In genomic region chr3:161042023-161042501, GRCh38 we compare ENCODE assay signal across 12 cellular contexts.
DNase-seq lines count a peak whose midpoint lies in the region; ATAC-seq, FAIRE-seq and TF ChIP-seq lines count a peak whose summit lies in the region.
"Had no signal": no experiment of that assay in that cellular context is flagged by ENCODE, and none has a peak within 500 bp of the region (broad histone marks: within the 10 kb centered on the region; RNA-seq: fewer than 3 reads in every experiment).

No MANE protein-coding gene starts in this region.

- H3K27me3 ChIP-seq in SJSA1 (replicated peaks) (no peaks in the 10 kb centered on the region), tibial artery (no peaks in the 10 kb centered on the region)

- H3K4me3 Mint-ChIP-seq in HFFc6: no peak overlapping the region
- H3K4me3 Mint-ChIP-seq: CD4-positive, alpha-beta T cell had no signal

- peak; percentile 52 for ATAC-seq in GM18499 (IDR thresholded peaks at IDR 0.05; ENCODE audit: insufficient read depth, unreplicated experiment)
- ATAC-seq in esophagus mucosa: no peak

- H3K36me3 Mint-ChIP-seq in HFFc6 (ENCODE audit: low read depth): no peaks in the 10 kb centered on the region; the same call in 1 of the 2 replicates

- no peak overlapping the region for H3K4me3 ChIP-seq in SJSA1
- no peak overlapping the region for H3K4me3 ChIP-seq in tibial artery

- H3K36me3 ChIP-seq in SJSA1 (no peaks in the 10 kb centered on the region), tibial artery (no peaks in the 10 kb centered on the region)

- peak overlapping the region; percentile 86 for H3K27ac ChIP-seq in SJSA1
- H3K27ac ChIP-seq in tibial artery: no peak overlapping the region

- no peak overlapping the region for H3K27ac Mint-ChIP-seq in HFFc6
- H3K27ac Mint-ChIP-seq: CD4-positive, alpha-beta T cell had no signal

- peaks cover 21% of the 10 kb centered on the region for H3K4me1 ChIP-seq in SJSA1 (replicated peaks)
- peaks cover 0 to 3% (median 0%) of the 10 kb centered on the region in 4 donors for H3K4me1 ChIP-seq in tibial artery

- no peaks in the 10 kb centered on the region for H3K4me1 Mint-ChIP-seq in HFFc6 (ENCODE audit: low read depth)

- H3K9me3 Mint-ChIP-seq in HFFc6: peaks cover 35% of the 10 kb centered on the region

- no peak for FAIRE-seq in HTR-8/SVneo (lab: Jason Lieb, UNC)
- no peak for FAIRE-seq in frontal cortex (lab: Jason Lieb, UNC)

- TF ChIP-seq CTCF in HFFc6 (IDR thresholded peaks at IDR 0.05): no peak
- no peak for TF ChIP-seq CTCF in tibial artery (IDR thresholded peaks at IDR 0.05)

- no peaks in the 10 kb centered on the region; the same call in 1 of the 2 replicates for H3K27me3 Mint-ChIP-seq in HFFc6 (ENCODE audit: insufficient read depth)
- H3K27me3 Mint-ChIP-seq: CD4-positive, alpha-beta T cell had no signal

- intact Hi-C loops in tibial artery (cut with DNase I; ENCODE audit: low total_unique reads): no loop called here

- DNase-seq in HFFc6 (peak; percentile 37), SJSA1 (ENCODE audit: low read depth in 1 of 2, low spot score in 2 of 2) (peak; percentile 69 to 89), lung microvascular endothelial cell (ENCODE audit: low read depth in 2 of 2) (peak; percentile 6 to 15), HTR-8/SVneo (ENCODE audit: insufficient read length, low spot score) (no peak), frontal cortex (ENCODE audit: low spot score in 2 of 2) (no peak), tibial artery (no peak)
- DNase-seq: activated T-cell treated with anti-CD3 and anti-CD28 coated beads for 4 hours; CD4-positive, alpha-beta T cell; MM.1S; T-helper 2 cell had no signal

- H3K9me3 ChIP-seq in SJSA1 (replicated peaks): no peaks in the 10 kb centered on the region
- no peaks in the 10 kb centered on the region for H3K9me3 ChIP-seq in tibial artery

Comparison
In these comparisons a context has a peak if more than half of its experiments do, and no peak if none do; other contexts are left out.
1. DNase-seq: peak in HFFc6 (single experiment), SJSA1 (2 of 2) and lung microvascular endothelial cell (2 of 2); none in HTR-8/SVneo (single experiment), frontal cortex (0 of 2) and tibial artery (0 of 2).